In the genomic region with DNA sequence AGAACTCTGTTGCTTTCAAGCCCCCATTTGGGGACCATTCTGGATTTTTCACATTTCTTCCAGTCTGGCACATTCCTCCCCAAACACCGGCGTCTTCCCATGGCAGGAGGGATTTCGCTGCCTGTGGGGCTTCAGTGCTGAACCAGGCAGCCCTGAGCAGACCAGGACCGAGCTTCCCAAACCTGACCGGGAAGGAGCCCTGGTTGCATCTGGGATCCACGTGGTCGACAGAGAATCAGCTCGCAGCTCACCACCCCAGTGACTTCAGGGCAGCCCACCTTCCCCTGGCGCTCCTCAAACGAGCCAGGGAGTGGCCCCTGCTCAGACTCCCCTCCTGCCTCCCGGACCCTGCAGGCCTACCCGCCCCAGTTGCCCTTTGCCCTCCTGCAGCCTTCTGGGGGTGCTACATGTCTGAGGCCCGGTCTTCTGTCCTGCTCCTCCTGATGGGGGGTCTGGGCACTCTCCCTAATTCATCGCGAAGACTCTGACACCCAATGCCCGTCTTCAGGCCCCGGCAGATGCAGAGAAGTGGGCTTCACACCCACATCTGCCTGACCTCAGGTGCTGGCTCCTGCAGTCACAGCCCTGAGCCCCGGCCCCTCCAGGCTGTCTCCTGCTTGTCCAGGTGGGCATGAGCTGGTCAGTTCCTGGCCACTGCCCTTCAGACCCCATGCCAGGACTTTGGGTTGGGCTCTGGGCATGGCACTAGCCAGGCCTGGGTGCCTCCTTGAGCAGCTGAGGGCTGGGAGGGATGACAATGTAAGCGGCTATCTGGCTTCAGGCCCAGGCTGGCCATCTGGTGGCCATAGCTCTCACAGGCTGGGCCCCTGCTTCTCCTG, we compare ENCODE assay signal across 1 cellular context.
TF ChIP-seq lines count a peak whose summit lies in the region.

No MANE protein-coding gene starts in this region.

TF ChIP-seq in IMR-90, 13 proteins besides CTCF, POLR2A, EP300 and RAD21:
- TF ChIP-seq MAZ (IDR thresholded peaks at IDR 0.05; ENCODE audit: borderline replicate concordance, low read depth, low read length) (no peak), CHD1 (IDR thresholded peaks at IDR 0.05; ENCODE audit: low read depth, low read length) (no peak), SMC3 (IDR thresholded peaks at IDR 0.05; ENCODE audit: low read depth, low read length) (no peak), RFX5 (IDR thresholded peaks at IDR 0.05; ENCODE audit: low read depth, low read length) (no peak), ELK1 (IDR thresholded peaks at IDR 0.05; ENCODE audit: borderline replicate concordance, low read depth, low read length) (no peak), BHLHE40 (IDR thresholded peaks at IDR 0.05; ENCODE audit: low read depth, low read length) (no peak), USF2 (IDR thresholded peaks at IDR 0.05; ENCODE audit: low read depth, low read length) (no peak), CEBPB (IDR thresholded peaks at IDR 0.05; ENCODE audit: low read depth, low read length) (no peak), MAFK (IDR thresholded peaks at IDR 0.05; ENCODE audit: low read depth, low read length) (no peak), FOS (IDR thresholded peaks at IDR 0.05; ENCODE audit: low read depth, low read length) (no peak), RCOR1 (IDR thresholded peaks at IDR 0.05; ENCODE audit: insufficient replicate concordance, low read length) (no peak), MXI1 (IDR thresholded peaks at IDR 0.05; ENCODE audit: borderline replicate concordance, low read depth, low read length) (no peak), NFE2L2 (IDR thresholded peaks at IDR 0.05; ENCODE audit: low read depth, low read length) (no peak)
TF ChIP-seq in IMR-90: peak in this region for 0.
